17 cellular contexts compared by ENCODE assay signal in the genomic region with DNA sequence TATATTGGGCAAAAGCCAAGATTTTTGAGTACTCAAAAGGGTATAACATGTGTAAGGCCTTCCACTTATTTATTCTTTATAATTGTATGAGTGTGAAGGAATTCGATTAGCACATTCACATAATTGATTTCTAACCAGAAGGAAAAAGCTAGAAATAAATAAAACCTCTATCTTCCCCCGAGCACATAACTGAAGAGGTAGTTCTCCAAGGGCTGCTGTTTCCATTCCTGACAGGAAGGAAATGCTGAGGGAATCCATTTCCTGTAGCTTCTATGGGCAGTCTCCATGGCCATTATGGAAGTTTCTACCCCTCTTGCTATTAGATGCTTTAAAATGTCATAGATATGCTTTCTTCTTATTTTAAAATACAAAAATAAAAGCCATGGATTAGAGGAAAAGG.
DNase-seq lines count a peak whose midpoint lies in the region; ATAC-seq and TF ChIP-seq lines count a peak whose summit lies in the region.
"Had no signal": no experiment of that assay in that cellular context is flagged by ENCODE, and none has a peak within 500 bp of the region (broad histone marks: within the 10 kb centered on the region; RNA-seq: fewer than 3 reads in every experiment).

No MANE protein-coding gene starts in this region.

- BruUV-seq in PC-9 (replicated peaks; lab: Mats Ljungman, UMichigan): no TSS peak

- H3K27me3 ChIP-seq in PC-9 (ENCODE audit: insufficient read depth, low read depth): no peaks in the 10 kb centered on the region
- H3K27me3 ChIP-seq: BLaER1 had no signal

- no peak for DNase-seq in PC-9
- DNase-seq in dermis microvascular lymphatic vessel endothelial cell (ENCODE audit: low read depth in 2 of 2): peak; percentile 29 to 34
- peak; percentile 2 to 65 for DNase-seq in lung microvascular endothelial cell (ENCODE audit: low read depth in 2 of 2)
- DNase-seq in NCI-H1092 treated with DMSO at 0.1 percent for 48 hours (lab: John Stamatoyannopoulos, UW): no peak
- no peak for DNase-seq in activated T-cell treated with anti-CD3 and anti-CD28 coated beads, Interleukin-2, amount 50 U/mL, for 1 hour
- DNase-seq in NCI-H748 treated with DMSO at 0.1 percent for 48 hours (lab: John Stamatoyannopoulos, UW): no peak
- DNase-seq: Caco-2; CD4-positive, CD25-positive, alpha-beta regulatory T cell; CD8-positive, alpha-beta T cell; DMS153; DND-41; GM23248; HFFc6 had no signal

- H3K9me2 ChIP-seq in PC-9 (ENCODE audit: insufficient read depth): no peaks in the 10 kb centered on the region

- H4K20me1 ChIP-seq in PC-9 (ENCODE audit: insufficient read depth): no peaks in the 10 kb centered on the region
- H4K20me1 ChIP-seq: BLaER1 had no signal

- no peaks in the 10 kb centered on the region for H3K36me3 ChIP-seq in PC-9 (ENCODE audit: low read depth)
- H3K36me3 ChIP-seq: BLaER1, HAP-1 had no signal

- CTCF ChIA-PET in PC-9 (lab: Charles Lee): no interaction called here

- H2AFZ ChIP-seq in PC-9: 0 out of 2 replicates have a peak overlapping the region, but pooled peaks have one; percentile 26
- H2AFZ ChIP-seq: GM23248 had no signal

- H3K79me2 ChIP-seq in PC-9 (ENCODE audit: low read depth): no peaks in the 10 kb centered on the region

- no peaks in the 10 kb centered on the region for H3K4me1 ChIP-seq in PC-9 (replicated peaks; ENCODE audit: insufficient read depth)
- H3K4me1 ChIP-seq: BLaER1, Caco-2, HAP-1 had no signal

- no peak overlapping the region for H3K4me3 ChIP-seq in PC-9
- H3K4me3 ChIP-seq: BLaER1, GM23248, HAP-1 had no signal

- H3F3A ChIP-seq in PC-9 (ENCODE audit: insufficient read depth, low read depth): no peaks in the 10 kb centered on the region

- ATAC-seq in GM18498 (IDR thresholded peaks at IDR 0.05; ENCODE audit: unreplicated experiment): no peak
- ATAC-seq: CD8-positive, alpha-beta T cell had no signal

- no peaks in the 10 kb centered on the region for H3K9me3 ChIP-seq in PC-9 (ENCODE audit: insufficient read depth, low read depth)
- H3K9me3 ChIP-seq: BLaER1, Caco-2, HAP-1 had no signal

- POLR2A ChIA-PET in PC-9 (lab: Charles Lee; ENCODE audit: unreplicated experiment): no interaction called here

- H3K27ac ChIP-seq in PC-9: no peak overlapping the region
- H3K27ac ChIP-seq: BLaER1, C4-2B, GM23248 had no signal

- intact Hi-C loops in PC-9 (cut with micrococcal nuclease; ENCODE audit: unreplicated experiment): no loop called here

- no peak for TF ChIP-seq CTCF in PC-9 (conservative IDR thresholded peaks at IDR 0.05)

- no peak overlapping the region for H3K4me2 ChIP-seq in PC-9
- H3K4me2 ChIP-seq: BLaER1 had no signal

Comparison
In these comparisons a context has a peak if more than half of its experiments do, and no peak if none do; other contexts are left out.
1. DNase-seq: peak in dermis microvascular lymphatic vessel endothelial cell (2 of 2) and lung microvascular endothelial cell (2 of 2); none in PC-9 (0 of 2), NCI-H1092 treated with DMSO at 0.1 percent for 48 hours (single experiment), activated T-cell treated with anti-CD3 and anti-CD28 coated beads, Interleukin-2, amount 50 U/mL, for 1 hour (single experiment) and NCI-H748 treated with DMSO at 0.1 percent for 48 hours (single experiment).